Comparison of ENCODE assay signal across 19 cellular contexts in the genomic region with DNA sequence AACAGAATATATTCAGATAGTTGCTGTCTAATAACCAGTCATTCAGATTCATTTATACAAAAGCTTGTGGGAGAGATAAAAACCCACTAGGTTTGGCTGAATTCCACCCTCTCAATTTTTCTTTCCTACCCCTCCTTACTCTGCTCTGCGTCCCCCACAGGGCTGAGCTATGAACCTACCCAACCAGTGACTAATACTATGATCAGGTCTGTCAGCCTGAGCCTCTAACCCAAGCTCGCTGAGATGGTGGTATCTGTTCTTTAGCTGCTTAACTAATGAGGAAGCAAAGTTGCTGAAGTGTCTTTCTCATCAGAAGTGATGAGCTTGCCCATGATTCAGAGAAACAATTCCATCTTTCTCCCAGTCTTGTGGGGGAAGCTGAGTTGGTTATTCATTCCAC.
DNase-seq lines count a peak whose midpoint lies in the region; ATAC-seq, FAIRE-seq and TF ChIP-seq lines count a peak whose summit lies in the region.
"Had no signal": no experiment of that assay in that cellular context is flagged by ENCODE, and none has a peak within 500 bp of the region (broad histone marks: within the 10 kb centered on the region; RNA-seq: fewer than 3 reads in every experiment).

No MANE protein-coding gene starts in this region.

- H3K36me3 ChIP-seq in endodermal cell (ENCODE audit: control insufficient read depth, insufficient read depth, low read length): no peaks in the 10 kb centered on the region
- H3K36me3 ChIP-seq: BE2C had no signal

- H3K4me1 ChIP-seq in endodermal cell (ENCODE audit: control insufficient read depth, insufficient read depth, low read length): no peaks in the 10 kb centered on the region
- H3K4me1 ChIP-seq: A549, BE2C had no signal

- H3K9me3 Mint-ChIP-seq in endodermal cell (no peaks in the 10 kb centered on the region), MCF 10A (ENCODE audit: unreplicated experiment) (no peaks in the 10 kb centered on the region)
- H3K9me3 Mint-ChIP-seq: H9 had no signal

- no peaks in the 10 kb centered on the region for H3K9me3 ChIP-seq in endodermal cell (ENCODE audit: control insufficient read depth, low read length)
- H3K9me3 ChIP-seq: A549, BE2C had no signal

- no peak overlapping the region for H3K9ac ChIP-seq in endodermal cell (ENCODE audit: extremely low read depth, low read length, poor library complexity, severe bottlenecking)

- ATAC-seq in HG02870 (IDR thresholded peaks at IDR 0.05; ENCODE audit: unreplicated experiment) (peak; percentile 59), GM21390 (IDR thresholded peaks at IDR 0.05; ENCODE audit: unreplicated experiment) (no peak)
- ATAC-seq: A549; CD8-positive, alpha-beta T cell had no signal

- no peak for TF ChIP-seq POLR2A in GM12891 (IDR thresholded peaks at IDR 0.05; ENCODE audit: low read depth, low read length)

- DNase-seq in GM12891 (ENCODE audit: insufficient read length, low spot score) (no peak), MV-4-11 (lab: John Stamatoyannopoulos, UW) (peak; percentile 7), endodermal cell (peak; percentile 3), MCF 10A (ENCODE audit: unreplicated experiment) (no peak)
- no peak for DNase-seq in stimulated activated CD4-positive, alpha-beta T cell treated with anti-CD3 and anti-CD28 coated beads, Interleukin-4, amount 100 ng/mL, for 24 hours
- DNase-seq: BE2C; CD8-positive, alpha-beta T cell; COR-L47; DMS153; DMS79 treated with DMSO at 0.1 percent for 48 hours; GDM1; GOT3; H9 had no signal

- peak; percentile 68 for FAIRE-seq in GM12891 (lab: Jason Lieb, UNC)
- FAIRE-seq: A549, D721Med had no signal

- no peaks in the 10 kb centered on the region for H3K27me3 Mint-ChIP-seq in endodermal cell (ENCODE audit: insufficient read depth)
- H3K27me3 Mint-ChIP-seq in MCF 10A (ENCODE audit: insufficient read depth, unreplicated experiment): peaks cover 33% of the 10 kb centered on the region

- CTCF ChIA-PET in MCF 10A (lab: Yijun Ruan, JAX): no interaction called here

- POLR2A ChIA-PET in MCF 10A (lab: Yijun Ruan, JAX): interaction anchor here (1.6 kb wide), 1 partner anchor 11 kb away, joined by 4 read pairs; no protein-coding TSS in a partner anchor

- intact Hi-C loops in MCF 10A (cut with micrococcal nuclease): no loop called here

- no TSS peak for BruUV-seq in MCF 10A (replicated peaks; lab: Mats Ljungman, UMichigan)

- H3K4me3 Mint-ChIP-seq in endodermal cell: no peak overlapping the region
- H3K4me3 Mint-ChIP-seq in MCF 10A (ENCODE audit: unreplicated experiment): no peak overlapping the region
- H3K4me3 Mint-ChIP-seq: CD8-positive, alpha-beta T cell; H9 had no signal

- H3K4me3 ChIP-seq in endodermal cell (ENCODE audit: low read length): no peak overlapping the region
- H3K4me3 ChIP-seq: A549 had no signal

- H3K27ac ChIP-seq in endodermal cell (ENCODE audit: low read depth, low read length): no peak overlapping the region
- H3K27ac ChIP-seq: A549, C4-2B, HL-60 had no signal

- H3K27me3 ChIP-seq in endodermal cell (ENCODE audit: control insufficient read depth, insufficient read depth, low read length, poor library complexity, severe bottlenecking): no peaks in the 10 kb centered on the region
- H3K27me3 ChIP-seq: BE2C had no signal

- 98 to 100% methylated on average over 1 to 2 of the region's 2 CpGs for WGBS in endodermal cell (ENCODE audit: insufficient coverage in 1 of 2, insufficient read length in 1 of 2), 2 experiments

- H3K4me1 Mint-ChIP-seq in endodermal cell (peaks cover 7% of the 10 kb centered on the region), MCF 10A (ENCODE audit: insufficient read depth, unreplicated experiment) (no peaks in the 10 kb centered on the region)

- H3K36me3 Mint-ChIP-seq in endodermal cell (ENCODE audit: low read depth): no peaks in the 10 kb centered on the region
- no peaks in the 10 kb centered on the region for H3K36me3 Mint-ChIP-seq in MCF 10A (ENCODE audit: insufficient read depth, unreplicated experiment)
- H3K36me3 Mint-ChIP-seq: CD8-positive, alpha-beta T cell had no signal

- TF ChIP-seq CTCF in endodermal cell (conservative IDR thresholded peaks at IDR 0.05) (no peak), MCF 10A (IDR thresholded peaks at IDR 0.05; ENCODE audit: unreplicated experiment) (no peak)

- H3K27ac Mint-ChIP-seq in endodermal cell (no peak overlapping the region), MCF 10A (ENCODE audit: low read depth, unreplicated experiment) (no peak overlapping the region)
- H3K27ac Mint-ChIP-seq: CD8-positive, alpha-beta T cell; H9 had no signal

TF ChIP-seq in GM12891, 5 proteins besides CTCF, POLR2A, EP300 and RAD21:
- TF ChIP-seq PAX5 (IDR thresholded peaks at IDR 0.05; ENCODE audit: insufficient read depth, low read length, severe bottlenecking) (no peak), POLR2AphosphoS5 (IDR thresholded peaks at IDR 0.05; ENCODE audit: low read depth, low read length) (no peak)
TF ChIP-seq in GM12891: peak in this region for 0.

Comparison
In these comparisons a context has a peak if more than half of its experiments do, and no peak if none do; other contexts are left out.
1. DNase-seq: peak in MV-4-11 (single experiment) and endodermal cell (single experiment); none in GM12891 (single experiment), MCF 10A (single experiment) and stimulated activated CD4-positive, alpha-beta T cell treated with anti-CD3 and anti-CD28 coated beads, Interleukin-4, amount 100 ng/mL, for 24 hours (single experiment).